Comparison of ENCODE assay signal across 21 cellular contexts in genomic region chr1:208172389-208173140, GRCh38.
A peak's percentile ranks its signal among the peaks of the same experiment; 100 is the strongest.
DNase-seq lines count a peak whose midpoint lies in the region; FAIRE-seq and TF ChIP-seq lines count a peak whose summit lies in the region.
"Had no signal": no experiment of that assay in that cellular context is flagged by ENCODE, and none has a peak within 500 bp of the region (broad histone marks: within the 10 kb centered on the region; RNA-seq: fewer than 3 reads in every experiment).

No MANE protein-coding gene starts in this region.

- H3K27me3 ChIP-seq in bronchial epithelial cell (ENCODE audit: control insufficient read depth, insufficient read depth, low read length) (no peaks in the 10 kb centered on the region), mesenchymal stem cell (ENCODE audit: control insufficient read depth in 1 of 2, insufficient read depth in 1 of 2, low read length in 2 of 2) (no peaks in the 10 kb centered on the region)
- H3K27me3 ChIP-seq: brain microvascular endothelial cell, heart left ventricle had no signal

- H3K4me3 ChIP-seq in bronchial epithelial cell (ENCODE audit: low read depth, low read length) = no peak overlapping the region
- H3K4me3 ChIP-seq in mesenchymal stem cell (ENCODE audit: insufficient read depth in 1 of 2, low read depth in 1 of 2, low read length in 2 of 2) = no peak overlapping the region
- H3K4me3 ChIP-seq: HAP-1, heart left ventricle had no signal

- no peak overlapping the region for H2AK5ac ChIP-seq in mesenchymal stem cell (ENCODE audit: low read length, severe bottlenecking)

- DNase-seq in AG08396 (ENCODE audit: low spot score) (peak; percentile 52), M059J (ENCODE audit: low read depth) (peak; percentile 52), bronchial epithelial cell (ENCODE audit: low read depth) (peak; percentile 32), mesenchymal stem cell (no peak), hypothalamus (lab: John Stamatoyannopoulos, UW) (no peak), NCI-H2196 treated with DMSO at 0.1 percent for 48 hours (lab: John Stamatoyannopoulos, UW; ENCODE audit: unreplicated experiment) (no peak), NCI-H446 treated with DMSO at 0.1 percent for 48 hours (lab: John Stamatoyannopoulos, UW) (no peak), foreskin melanocyte (no peak)
- DNase-seq: activated CD4-positive, alpha-beta T cell treated with anti-CD3 and anti-CD28 coated beads, Interleukin-2, amount 50 U/mL, for 4 hours; activated naive CD4-positive, alpha-beta T cell treated with anti-CD3 and anti-CD28 coated beads for 36 hours; brain microvascular endothelial cell; DND-41; heart left ventricle; NCI-H187 treated with DMSO at 0.1 percent for 48 hours; NCI-H510A treated with DMSO at 0.1 percent for 48 hours; nephron progenitor cell; stimulated activated naive CD4-positive, alpha-beta T cell treated with Interleukin-2 at 50 U/mL for 16 hours; SW 1271 had no signal

- H2BK5ac ChIP-seq in mesenchymal stem cell (ENCODE audit: low read depth, low read length, poor library complexity, severe bottlenecking) = no peak overlapping the region

- no peak overlapping the region for H3K27ac ChIP-seq in mesenchymal stem cell (ENCODE audit: low read length, poor library complexity, severe bottlenecking)
- H3K27ac ChIP-seq: brain microvascular endothelial cell had no signal

- H2BK12ac ChIP-seq in mesenchymal stem cell (ENCODE audit: low read length in 2 of 2) = peak overlapping the region in 1 of 2 experiments; percentile 42

- H2BK15ac ChIP-seq in mesenchymal stem cell (ENCODE audit: low read depth, poor library complexity, severe bottlenecking) = peak overlapping the region; percentile 40

- no peak overlapping the region for H3K14ac ChIP-seq in mesenchymal stem cell (ENCODE audit: low read length in 2 of 2)

- peaks cover 18% of the 10 kb centered on the region for H3K4me1 ChIP-seq in mesenchymal stem cell (ENCODE audit: control insufficient read depth, insufficient read depth, low read depth, low read length)
- H3K4me1 ChIP-seq: HAP-1 had no signal

- H3K9me3 ChIP-seq in mesenchymal stem cell (ENCODE audit: control insufficient read depth, low read length) = no peaks in the 10 kb centered on the region
- H3K9me3 ChIP-seq: HAP-1, heart left ventricle had no signal

- TF ChIP-seq CTCF in bronchial epithelial cell (IDR thresholded peaks at IDR 0.05; ENCODE audit: insufficient read depth, low read length, severe bottlenecking) = no peak

- no peak overlapping the region for H2AFZ ChIP-seq in mesenchymal stem cell (ENCODE audit: low read depth, low read length)

- no peaks in the 10 kb centered on the region for H3K79me1 ChIP-seq in mesenchymal stem cell (replicated peaks; ENCODE audit: low read length, poor library complexity, severe bottlenecking)

- no peak overlapping the region for H3K9ac ChIP-seq in mesenchymal stem cell (ENCODE audit: low read length)

- no peak overlapping the region for H2BK120ac ChIP-seq in mesenchymal stem cell (ENCODE audit: low read depth, low read length)

- no peak for FAIRE-seq in bronchial epithelial cell (lab: Jason Lieb, UNC)
- FAIRE-seq: GM19239, keratinocyte had no signal

- H3K36me3 ChIP-seq in bronchial epithelial cell (ENCODE audit: control insufficient read depth, insufficient read depth, low read length) (peaks cover 1% of the 10 kb centered on the region), mesenchymal stem cell (ENCODE audit: control insufficient read depth in 1 of 2, insufficient read depth in 2 of 2, low read depth in 1 of 2, low read length in 2 of 2) (no peaks in the 10 kb centered on the region)
- H3K36me3 ChIP-seq: brain microvascular endothelial cell, HAP-1, heart left ventricle had no signal

- no peak overlapping the region for H3K4ac ChIP-seq in mesenchymal stem cell (ENCODE audit: low read depth in 1 of 2, low read length in 2 of 2)

- H4K8ac ChIP-seq in mesenchymal stem cell (ENCODE audit: low read length) = peak overlapping the region; percentile 42

- H3K4me2 ChIP-seq in mesenchymal stem cell (ENCODE audit: low read length, poor library complexity, severe bottlenecking) = no peak overlapping the region

- 78% methylated on average over 5 of the region's 6 CpGs for WGBS in mesenchymal stem cell

- H4K91ac ChIP-seq in mesenchymal stem cell (ENCODE audit: low read length) = no peak overlapping the region

- H3K18ac ChIP-seq in mesenchymal stem cell (ENCODE audit: low read depth in 1 of 2, low read length in 2 of 2) = peak overlapping the region in 1 of 2 experiments; percentile 4

- H3K23ac ChIP-seq in mesenchymal stem cell (ENCODE audit: low read length in 2 of 2) = no peak overlapping the region

Comparison
In these comparisons a context has a peak if more than half of its experiments do, and no peak if none do; other contexts are left out.
1. DNase-seq: peak in AG08396 (single experiment), M059J (single experiment) and bronchial epithelial cell (single experiment); none in mesenchymal stem cell (single experiment), hypothalamus (0 of 51), NCI-H2196 treated with DMSO at 0.1 percent for 48 hours (single experiment), NCI-H446 treated with DMSO at 0.1 percent for 48 hours (single experiment) and foreskin melanocyte (single experiment).